In the genomic region with DNA sequence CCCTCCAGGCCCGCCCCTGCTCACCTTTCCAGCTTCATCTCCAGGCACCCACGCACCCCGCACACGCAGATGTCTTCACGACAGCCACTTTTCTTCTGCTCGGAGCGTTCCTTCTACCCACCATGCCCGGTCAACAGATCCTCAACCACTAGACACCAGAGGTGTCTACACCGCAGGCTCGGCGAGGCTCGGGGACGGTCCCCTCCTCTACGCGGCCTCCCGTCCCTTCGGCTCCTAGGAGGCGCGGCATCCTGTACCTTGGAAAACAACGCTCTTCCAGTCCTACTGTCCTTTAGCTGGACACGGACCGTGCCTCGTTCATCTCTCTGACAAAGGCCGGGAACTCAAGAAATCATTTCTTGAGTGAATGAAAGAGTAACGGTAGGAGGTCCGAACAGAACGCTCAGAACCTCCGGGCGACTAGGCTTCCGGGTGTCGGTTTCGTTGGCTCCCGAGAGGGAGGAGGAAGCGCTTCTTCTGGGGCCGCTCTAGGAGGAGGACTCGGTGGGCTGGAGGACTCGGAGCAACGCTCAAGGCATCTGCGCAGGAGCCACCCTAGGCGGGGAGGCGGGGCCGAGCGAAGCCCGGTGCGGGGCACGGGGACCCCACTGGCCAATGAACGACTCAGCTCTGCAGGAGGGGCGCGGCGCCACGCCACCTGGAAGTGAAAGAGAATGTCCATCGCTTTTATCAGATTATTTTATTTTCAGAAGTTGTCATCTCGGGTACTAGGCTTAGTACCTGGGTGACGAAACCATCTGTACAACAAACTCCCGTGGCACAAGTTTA, we compare ENCODE assay signal across 2 cellular contexts.
A peak's percentile ranks its signal among the peaks of the same experiment; 100 is the strongest.
TF ChIP-seq lines count a peak whose summit lies in the region.

No MANE protein-coding gene starts in this region.

TF ChIP-seq in HEK293, 187 proteins besides CTCF, POLR2A, EP300 and RAD21 (continued from another document and continues in another):
- peak; percentile 51; the same call in 1 of the 2 replicates for TF ChIP-seq GLIS1 (tag by site-specific recombination; IDR thresholded peaks at IDR 0.05)
- TF ChIP-seq ZNF2 (tag by site-specific recombination; IDR thresholded peaks at IDR 0.05) = peak; percentile 15; the same call in 1 of the 2 replicates
- no peak for TF ChIP-seq RBAK (tag by site-specific recombination; IDR thresholded peaks at IDR 0.05)
- TF ChIP-seq AEBP2 (tag by site-specific recombination; IDR thresholded peaks at IDR 0.05; ENCODE audit: borderline replicate concordance) = no peak
- TF ChIP-seq ZNF600 (tag by site-specific recombination; IDR thresholded peaks at IDR 0.05) = 0 out of 2 replicates have a peak, but pooled peaks have one; percentile 50
- no peak for TF ChIP-seq ZNF664 (tag by site-specific recombination; IDR thresholded peaks at IDR 0.05)
- TF ChIP-seq ZNF610 (tag by site-specific recombination; IDR thresholded peaks at IDR 0.05; ENCODE audit: borderline replicate concordance) = no peak
- 0 out of 2 replicates have a peak, but pooled peaks have one; percentile 21 for TF ChIP-seq ZSCAN4 (tag by site-specific recombination; IDR thresholded peaks at IDR 0.05)
- TF ChIP-seq TCF7L2 (IDR thresholded peaks at IDR 0.05; ENCODE audit: borderline replicate concordance, low read depth, low read length) = no peak
- peak; percentile 13; the same call in 1 of the 2 replicates for TF ChIP-seq KLF17 (tag by site-specific recombination; IDR thresholded peaks at IDR 0.05)
- TF ChIP-seq, protein P1, sequence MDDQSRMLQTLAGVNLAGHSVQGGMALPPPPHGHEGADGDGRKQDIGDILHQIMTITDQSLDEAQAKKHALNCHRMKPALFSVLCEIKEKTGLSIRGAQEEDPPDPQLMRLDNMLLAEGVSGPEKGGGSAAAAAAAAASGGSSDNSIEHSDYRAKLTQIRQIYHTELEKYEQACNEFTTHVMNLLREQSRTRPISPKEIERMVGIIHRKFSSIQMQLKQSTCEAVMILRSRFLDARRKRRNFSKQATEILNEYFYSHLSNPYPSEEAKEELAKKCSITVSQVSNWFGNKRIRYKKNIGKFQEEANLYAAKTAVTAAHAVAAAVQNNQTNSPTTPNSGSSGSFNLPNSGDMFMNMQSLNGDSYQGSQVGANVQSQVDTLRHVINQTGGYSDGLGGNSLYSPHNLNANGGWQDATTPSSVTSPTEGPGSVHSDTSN (CRISPR knock-in tag; IDR thresholded peaks at IDR 0.05) = no peak
- no peak for TF ChIP-seq ZNF473 (tag by site-specific recombination; IDR thresholded peaks at IDR 0.05)
- no peak for TF ChIP-seq GLI2 (tag by site-specific recombination; IDR thresholded peaks at IDR 0.05; ENCODE audit: borderline replicate concordance, low read depth)
- TF ChIP-seq ZNF19 (tag by site-specific recombination; IDR thresholded peaks at IDR 0.05; ENCODE audit: low read depth) = no peak
- no peak for TF ChIP-seq ZNF37A (tag by site-specific recombination; IDR thresholded peaks at IDR 0.05)
- TF ChIP-seq ZNF423 (tag by site-specific recombination; IDR thresholded peaks at IDR 0.05) = no peak
- TF ChIP-seq ZBTB26 (tag by site-specific recombination; optimal IDR thresholded peaks at IDR 0.05) = peak; percentile 28
- TF ChIP-seq ZNF585B (tag by site-specific recombination; IDR thresholded peaks at IDR 0.05) = no peak
- TF ChIP-seq ZNF660 (tag by site-specific recombination; IDR thresholded peaks at IDR 0.05) = peak; percentile 40
- TF ChIP-seq ZNF623 (tag by site-specific recombination; IDR thresholded peaks at IDR 0.05) = 0 out of 2 replicates have a peak, but pooled peaks have one; percentile 5

TF ChIP-seq in neural cell, 6 proteins besides CTCF, POLR2A, EP300 and RAD21 (continued from another document):
- TF ChIP-seq, protein P2, sequence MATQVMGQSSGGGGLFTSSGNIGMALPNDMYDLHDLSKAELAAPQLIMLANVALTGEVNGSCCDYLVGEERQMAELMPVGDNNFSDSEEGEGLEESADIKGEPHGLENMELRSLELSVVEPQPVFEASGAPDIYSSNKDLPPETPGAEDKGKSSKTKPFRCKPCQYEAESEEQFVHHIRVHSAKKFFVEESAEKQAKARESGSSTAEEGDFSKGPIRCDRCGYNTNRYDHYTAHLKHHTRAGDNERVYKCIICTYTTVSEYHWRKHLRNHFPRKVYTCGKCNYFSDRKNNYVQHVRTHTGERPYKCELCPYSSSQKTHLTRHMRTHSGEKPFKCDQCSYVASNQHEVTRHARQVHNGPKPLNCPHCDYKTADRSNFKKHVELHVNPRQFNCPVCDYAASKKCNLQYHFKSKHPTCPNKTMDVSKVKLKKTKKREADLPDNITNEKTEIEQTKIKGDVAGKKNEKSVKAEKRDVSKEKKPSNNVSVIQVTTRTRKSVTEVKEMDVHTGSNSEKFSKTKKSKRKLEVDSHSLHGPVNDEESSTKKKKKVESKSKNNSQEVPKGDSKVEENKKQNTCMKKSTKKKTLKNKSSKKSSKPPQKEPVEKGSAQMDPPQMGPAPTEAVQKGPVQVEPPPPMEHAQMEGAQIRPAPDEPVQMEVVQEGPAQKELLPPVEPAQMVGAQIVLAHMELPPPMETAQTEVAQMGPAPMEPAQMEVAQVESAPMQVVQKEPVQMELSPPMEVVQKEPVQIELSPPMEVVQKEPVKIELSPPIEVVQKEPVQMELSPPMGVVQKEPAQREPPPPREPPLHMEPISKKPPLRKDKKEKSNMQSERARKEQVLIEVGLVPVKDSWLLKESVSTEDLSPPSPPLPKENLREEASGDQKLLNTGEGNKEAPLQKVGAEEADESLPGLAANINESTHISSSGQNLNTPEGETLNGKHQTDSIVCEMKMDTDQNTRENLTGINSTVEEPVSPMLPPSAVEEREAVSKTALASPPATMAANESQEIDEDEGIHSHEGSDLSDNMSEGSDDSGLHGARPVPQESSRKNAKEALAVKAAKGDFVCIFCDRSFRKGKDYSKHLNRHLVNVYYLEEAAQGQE (IDR thresholded peaks at IDR 0.05; ENCODE audit: borderline replicate concordance) = no peak
- TF ChIP-seq POLR2AphosphoS5 (IDR thresholded peaks at IDR 0.05) (peak; percentile 86), SMC3 (conservative IDR thresholded peaks at IDR 0.05; ENCODE audit: poor library complexity) (peak; percentile 42), TAF1 (IDR thresholded peaks at IDR 0.05; ENCODE audit: low read depth) (peak; percentile 24)
